In genomic region chr7:20267482-20267881, GRCh38 we compare ENCODE assay signal across 14 cellular contexts. TPM values are rescaled to one million over a fixed set of nuclear protein-coding genes. Genes with fewer than 3 reads are reported as not detected.
DNase-seq lines count a peak whose midpoint lies in the region; ATAC-seq and TF ChIP-seq lines count a peak whose summit lies in the region.
"Had no signal": no experiment of that assay in that cellular context is flagged by ENCODE, and none has a peak within 500 bp of the region (broad histone marks: within the 10 kb centered on the region; RNA-seq: fewer than 3 reads in every experiment).

No MANE protein-coding gene starts in this region.

- no peak for TF ChIP-seq RAD21 in SK-N-SH (IDR thresholded peaks at IDR 0.05; ENCODE audit: low read length)

- H3K4me1 ChIP-seq in OCI-LY1 (ENCODE audit: insufficient read depth, low read length, severe bottlenecking) (peaks cover 41% of the 10 kb centered on the region), iPS-18a (ENCODE audit: control insufficient read depth, low read depth, low read length) (peaks cover 25% of the 10 kb centered on the region), SK-N-SH (ENCODE audit: control insufficient read depth in 1 of 2, insufficient read depth in 2 of 2, low read depth in 1 of 2, low read length in 1 of 2) (peaks cover 0 to 11% of the 10 kb centered on the region in 2 experiments; a peak in 1 of 4 replicates)
- H3K4me1 ChIP-seq: BLaER1, suprapubic skin had no signal

- H4K20me1 ChIP-seq in OCI-LY1 (ENCODE audit: insufficient read depth, low read length) (no peaks in the 10 kb centered on the region), SK-N-SH (ENCODE audit: insufficient read depth) (no peaks in the 10 kb centered on the region)
- H4K20me1 ChIP-seq: BLaER1 had no signal

- 84% methylated on average over 4 of the region's 4 CpGs for WGBS in SK-N-SH (ENCODE audit: low lambda C conversion rate)

- H3K9me2 ChIP-seq in OCI-LY1 (ENCODE audit: low read depth, low read length) (no peaks in the 10 kb centered on the region), SK-N-SH (no peaks in the 10 kb centered on the region)

- H3F3A ChIP-seq in OCI-LY1 (ENCODE audit: insufficient read depth, low read length) (no peaks in the 10 kb centered on the region), SK-N-SH (replicated peaks; ENCODE audit: insufficient read depth) (no peaks in the 10 kb centered on the region)

- H3K9ac ChIP-seq in OCI-LY1 (ENCODE audit: low read length) (no peak overlapping the region), iPS-18a (ENCODE audit: low read length) (peak overlapping the region; percentile 17), SK-N-SH (no peak overlapping the region)
- H3K9ac ChIP-seq: BLaER1 had no signal

- CTCF ChIA-PET in SK-N-SH (lab: Yijun Ruan, JAX), result interaction anchor here (0.7 to 1.3 kb wide), 2 partner anchors 9 to 23 kb away, joined by 3 read pairs; no protein-coding TSS in a partner anchor

- H3K4me3 ChIP-seq in GM12865 (ENCODE audit: low read depth, low read length) (no peak overlapping the region), OCI-LY1 (ENCODE audit: low read depth, low read length, poor library complexity, severe bottlenecking) (no peak overlapping the region), iPS-18a (ENCODE audit: low read length) (no peak overlapping the region), SK-N-SH (ENCODE audit: low read depth in 2 of 2, low read length in 1 of 2) (no peak overlapping the region)
- H3K4me3 ChIP-seq: BLaER1, suprapubic skin had no signal

- POLR2A ChIA-PET in SK-N-SH (lab: Yijun Ruan, JAX), result no interaction called here

- no peaks in the 10 kb centered on the region for H3K36me3 ChIP-seq in OCI-LY1 (ENCODE audit: insufficient read depth, low read length)
- no peaks in the 10 kb centered on the region for H3K36me3 ChIP-seq in iPS-18a (ENCODE audit: control insufficient read depth, low read depth, low read length)
- H3K36me3 ChIP-seq in SK-N-SH (replicated peaks in 1 of 2; ENCODE audit: control insufficient read depth in 1 of 2, insufficient read depth in 2 of 2, low read length in 1 of 2), result no peaks in the 10 kb centered on the region
- H3K36me3 ChIP-seq: BLaER1, suprapubic skin, WERI-Rb-1 had no signal

- no peak for TF ChIP-seq EP300 in SK-N-SH (IDR thresholded peaks at IDR 0.05; ENCODE audit: borderline replicate concordance in 1 of 2, low read depth in 1 of 2, low read length in 1 of 2)

- H3K9me3 ChIP-seq in OCI-LY1 (ENCODE audit: low read length), result no peaks in the 10 kb centered on the region
- no peaks in the 10 kb centered on the region for H3K9me3 ChIP-seq in iPS-18a (ENCODE audit: control insufficient read depth, low read depth, low read length)
- no peaks in the 10 kb centered on the region for H3K9me3 ChIP-seq in SK-N-SH
- H3K9me3 ChIP-seq: BLaER1, suprapubic skin had no signal

- H3K79me2 ChIP-seq in OCI-LY1 (ENCODE audit: insufficient read depth, low read length), result no peaks in the 10 kb centered on the region
- no peaks in the 10 kb centered on the region for H3K79me2 ChIP-seq in SK-N-SH (ENCODE audit: insufficient read depth)

- H3K27ac ChIP-seq in OCI-LY1 (ENCODE audit: low read depth, low read length, poor library complexity, severe bottlenecking) (no peak overlapping the region), iPS-18a (ENCODE audit: low read length) (no peak overlapping the region), SK-N-SH (ENCODE audit: low read depth in 2 of 2, low read length in 1 of 2) (no peak overlapping the region)
- H3K27ac ChIP-seq: BLaER1, suprapubic skin, WERI-Rb-1 had no signal

- TF ChIP-seq CTCF in GM12865 (IDR thresholded peaks at IDR 0.05; ENCODE audit: insufficient read depth, low read depth, low read length, missing control alignments) (no peak), OCI-LY1 (IDR thresholded peaks at IDR 0.05; ENCODE audit: low read length) (peak; percentile 37; the same call in 1 of the 2 replicates), SK-N-SH (IDR thresholded peaks at IDR 0.05) (no peak)

- no peak overlapping the region for H2AFZ ChIP-seq in OCI-LY1 (ENCODE audit: low read length)
- H2AFZ ChIP-seq in SK-N-SH (ENCODE audit: low read depth), result no peak overlapping the region

- H3K27me3 ChIP-seq in OCI-LY1 (ENCODE audit: insufficient read depth, low read length), result no peaks in the 10 kb centered on the region
- no peaks in the 10 kb centered on the region for H3K27me3 ChIP-seq in iPS-18a (ENCODE audit: control insufficient read depth, insufficient read depth, low read length)
- H3K27me3 ChIP-seq in SK-N-SH (ENCODE audit: insufficient read depth), result no peaks in the 10 kb centered on the region
- H3K27me3 ChIP-seq: BLaER1, suprapubic skin had no signal

- DNase-seq in GM12865 (ENCODE audit: low read depth), result peak; percentile 44
- no peak for DNase-seq in NCI-H128 (lab: John Stamatoyannopoulos, UW; ENCODE audit: unreplicated experiment)
- no peak for DNase-seq in NCI-H226
- no peak for DNase-seq in NCI-H2029 (lab: John Stamatoyannopoulos, UW)
- no peak for DNase-seq in SK-N-SH
- DNase-seq: cortex of kidney, NCI-H1048, NCI-H524, WERI-Rb-1 had no signal

- H3K4me2 ChIP-seq in OCI-LY1 (ENCODE audit: low read length) (no peak overlapping the region), SK-N-SH (no peak overlapping the region)
- H3K4me2 ChIP-seq: BLaER1 had no signal

- peak; percentile 48 for ATAC-seq in GM21515 (IDR thresholded peaks at IDR 0.05; ENCODE audit: unreplicated experiment)

TF ChIP-seq in SK-N-SH, 30 proteins besides CTCF, POLR2A, EP300 and RAD21:
- TF ChIP-seq RXRA (IDR thresholded peaks at IDR 0.05; ENCODE audit: borderline replicate concordance, low read depth) (no peak), ELF1 (IDR thresholded peaks at IDR 0.05) (no peak), EZH2phosphoT487 (IDR thresholded peaks at IDR 0.05; ENCODE audit: borderline replicate concordance, low read depth) (no peak), GATA2 (CRISPR knock-in tag; IDR thresholded peaks at IDR 0.05) (no peak), RFX5 (IDR thresholded peaks at IDR 0.05; ENCODE audit: low read length) (no peak), TCF12 (IDR thresholded peaks at IDR 0.05) (no peak), IRF3 (IDR thresholded peaks at IDR 0.05; ENCODE audit: low read depth, low read length) (no peak), MXI1 (IDR thresholded peaks at IDR 0.05; ENCODE audit: low read depth, low read length) (no peak), FOXM1 (IDR thresholded peaks at IDR 0.05; ENCODE audit: low read depth) (no peak), MEF2A (IDR thresholded peaks at IDR 0.05; ENCODE audit: borderline replicate concordance, low read depth) (no peak), USF2 (IDR thresholded peaks at IDR 0.05; ENCODE audit: borderline replicate concordance, low read depth, low read length) (no peak), JUND (IDR thresholded peaks at IDR 0.05) (no peak), NRF1 (IDR thresholded peaks at IDR 0.05; ENCODE audit: low read depth, low read length) (no peak), USF1 (IDR thresholded peaks at IDR 0.05; ENCODE audit: borderline replicate concordance, low read depth) (no peak), RCOR1 (IDR thresholded peaks at IDR 0.05; ENCODE audit: low read length) (no peak), FOSL2 (IDR thresholded peaks at IDR 0.05; ENCODE audit: borderline replicate concordance, low read depth) (no peak)

RNA-seq across cellular contexts. Expression of gene MACC1, which starts 50.3 kb away (rescaled TPM):
- not detected in 2 replicates for polyA plus RNA-seq in SK-N-SH (2012; rRNA removed)
- not detected in 2 replicates for polyA plus RNA-seq in SK-N-SH (2012; cell fraction: cytosol; rRNA removed)
- not detected in 2 replicates for polyA plus RNA-seq in SK-N-SH (2012; cell fraction: nucleus; rRNA removed)
